Comparison of ENCODE assay signal across 20 cellular contexts in the genomic region with DNA sequence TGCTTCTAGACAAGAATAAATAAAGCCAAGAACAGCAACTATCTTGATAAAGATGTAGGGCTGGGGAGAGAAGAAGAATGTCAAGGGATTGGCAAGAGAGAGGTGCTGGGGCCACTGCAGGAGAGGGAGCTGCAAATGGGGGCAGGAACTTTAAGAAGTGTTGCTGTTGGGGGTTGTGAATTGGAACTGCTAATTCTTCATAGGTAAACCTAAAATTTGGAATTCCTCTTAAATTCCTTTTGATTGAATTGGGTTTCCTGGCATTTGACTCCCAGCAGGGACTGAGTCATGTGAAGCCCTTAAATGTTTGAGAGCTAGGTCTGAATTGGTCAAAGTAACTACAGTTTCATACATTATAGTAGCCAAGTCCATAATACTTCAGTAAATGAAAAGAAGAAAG.
"Had no signal": no experiment of that assay in that cellular context is flagged by ENCODE, and none has a peak within 500 bp of the region (broad histone marks: within the 10 kb centered on the region; RNA-seq: fewer than 3 reads in every experiment).

No MANE protein-coding gene starts in this region.

- H3K27me3 ChIP-seq: hepatocyte, tibial artery, upper lobe of left lung, vagina had no signal

- H3K9me3 Mint-ChIP-seq: stimulated activated memory B cell treated with anti-CD40 and anti-IgM and Interleukin-4, amounts not matched to agents 10 μg/mL and 1 μg/mL and 100 μg/mL, for 72 hours; stimulated activated naive CD8-positive, alpha-beta T cell treated with anti-CD3 and anti-CD28 coated beads, Interleukin-15, Interleukin-2, amounts not matched to agents 100 ng/mL and 50 ng/mL, for 24 hours had no signal

- DNase-seq: effector CD4-positive, alpha-beta T cell; endodermal cell; erythroblast; foreskin melanocyte; head of caudate nucleus; left colon; mucosa of descending colon; naive thymus-derived CD8-positive, alpha-beta T cell; posterior cingulate gyrus; spleen; stimulated activated CD4-positive, alpha-beta T cell treated with anti-CD3 and anti-CD28 coated beads, Interleukin-15, amount 100 ng/mL, for 24 hours; stimulated activated CD4-positive, alpha-beta T cell treated with anti-CD3 and anti-CD28 coated beads, Interleukin-1b, Interleukin-23, amount 100 ng/mL, for 48 hours; stimulated activated CD4-positive, alpha-beta T cell treated with anti-CD3 and anti-CD28 coated beads, Interleukin-4, amount 100 ng/mL, for 24 hours; tibial artery; upper lobe of left lung had no signal

- H3K4me2 ChIP-seq: hepatocyte had no signal

- H3K9me3 ChIP-seq: mucosa of descending colon, tibial artery, upper lobe of left lung, vagina had no signal

- H3K4me1 ChIP-seq: spleen, tibial artery, vagina had no signal

- H2AFZ ChIP-seq: hepatocyte had no signal

- H3K27ac ChIP-seq: hepatocyte, spleen, tibial artery, upper lobe of left lung, vagina had no signal

- H3K27ac Mint-ChIP-seq: endodermal cell; naive thymus-derived CD8-positive, alpha-beta T cell; stimulated activated memory B cell treated with anti-CD40 and anti-IgM and Interleukin-4, amounts not matched to agents 10 μg/mL and 1 μg/mL and 100 μg/mL, for 72 hours; stimulated activated naive CD8-positive, alpha-beta T cell treated with anti-CD3 and anti-CD28 coated beads, Interleukin-15, Interleukin-2, amounts not matched to agents 100 ng/mL and 50 ng/mL, for 24 hours had no signal

- H3K4me3 Mint-ChIP-seq: endodermal cell; naive thymus-derived CD8-positive, alpha-beta T cell; neural crest cell; stimulated activated memory B cell treated with anti-CD40 and anti-IgM and Interleukin-4, amounts not matched to agents 10 μg/mL and 1 μg/mL and 100 μg/mL, for 72 hours; stimulated activated naive CD8-positive, alpha-beta T cell treated with anti-CD3 and anti-CD28 coated beads, Interleukin-15, Interleukin-2, amounts not matched to agents 100 ng/mL and 50 ng/mL, for 24 hours had no signal

- H3K36me3 Mint-ChIP-seq: naive thymus-derived CD8-positive, alpha-beta T cell; stimulated activated memory B cell treated with anti-CD40 and anti-IgM and Interleukin-4, amounts not matched to agents 10 μg/mL and 1 μg/mL and 100 μg/mL, for 72 hours had no signal

- H3K27me3 Mint-ChIP-seq: stimulated activated memory B cell treated with anti-CD40 and anti-IgM and Interleukin-4, amounts not matched to agents 10 μg/mL and 1 μg/mL and 100 μg/mL, for 72 hours had no signal

- H3K79me2 ChIP-seq: hepatocyte had no signal

- H3K4me1 Mint-ChIP-seq: naive thymus-derived CD8-positive, alpha-beta T cell; neural crest cell; stimulated activated memory B cell treated with anti-CD40 and anti-IgM and Interleukin-4, amounts not matched to agents 10 μg/mL and 1 μg/mL and 100 μg/mL, for 72 hours had no signal

- H3K36me3 ChIP-seq: spleen, tibial artery, upper lobe of left lung, vagina had no signal

- H3K4me3 ChIP-seq: hepatocyte, mucosa of descending colon, spleen, tibial artery, upper lobe of left lung, vagina had no signal
